Comparison of ENCODE assay signal across 1 cellular context in genomic region chr17:61554209-61554608, GRCh38.
TF ChIP-seq lines count a peak whose summit lies in the region.

No MANE protein-coding gene starts in this region.

TF ChIP-seq in HEK293, 187 proteins besides CTCF, POLR2A, EP300 and RAD21 (continued from another document):
- TF ChIP-seq ZNF518A (tag by site-specific recombination; conservative IDR thresholded peaks at IDR 0.05; ENCODE audit: low read depth): no peak
